In genomic region chrX:24145340-24146186, GRCh38 we compare ENCODE assay signal across 10 cellular contexts. TPM values are rescaled to one million over a fixed set of nuclear protein-coding genes. Genes with fewer than 3 reads are reported as not detected.
A peak's percentile ranks its signal among the peaks of the same experiment; 100 is the strongest.
DNase-seq lines count a peak whose midpoint lies in the region; ATAC-seq and TF ChIP-seq lines count a peak whose summit lies in the region.
"Had no signal": no experiment of that assay in that cellular context is flagged by ENCODE, and none has a peak within 500 bp of the region (broad histone marks: within the 10 kb centered on the region; RNA-seq: fewer than 3 reads in every experiment).

No MANE protein-coding gene starts in this region.

- H3K36me3 Mint-ChIP-seq in natural killer cell, result no peaks in the 10 kb centered on the region

- intact Hi-C loops in natural killer cell (cut with micrococcal nuclease), result no loop called here

- CTCF ChIA-PET in HEK293 (lab: Yijun Ruan, JAX), result interaction anchor here (0.6 to 1.1 kb wide), 7 partner anchors 9 to 98 kb away, joined by 3 to 7 read pairs (median 3); no protein-coding TSS in a partner anchor

- H3K4me3 ChIP-seq in HEK293 (ENCODE audit: low read depth, low read length), result no peak overlapping the region
- H3K4me3 ChIP-seq in astrocyte of the spinal cord (ENCODE audit: low read depth, low read length), result no peak overlapping the region
- H3K4me3 ChIP-seq: skin epidermis had no signal

- no peaks in the 10 kb centered on the region for H3K27me3 Mint-ChIP-seq in natural killer cell (ENCODE audit: low read depth in 2 of 2)

- POLR2A ChIA-PET in HEK293 (lab: Yijun Ruan, JAX), result interaction anchor here (0.5 to 2.1 kb wide), 12 partner anchors 9 to 439 kb away, joined by 3 to 15 read pairs (median 4); partner anchors contain the start of gene EIF2S3

- ATAC-seq in natural killer cell (no peak), HG02973 (IDR thresholded peaks at IDR 0.05; ENCODE audit: unreplicated experiment) (no peak), GM19328 (IDR thresholded peaks at IDR 0.05; ENCODE audit: unreplicated experiment) (no peak), GM18505 (IDR thresholded peaks at IDR 0.05; ENCODE audit: unreplicated experiment) (no peak), HG02938 (IDR thresholded peaks at IDR 0.05; ENCODE audit: unreplicated experiment) (no peak)

- H3K9me3 Mint-ChIP-seq in natural killer cell, result no peaks in the 10 kb centered on the region

- peak overlapping the region; percentile 100 for H3K27ac ChIP-seq in HEK293 (ENCODE audit: extremely low read depth, low read depth, low read length)

- TF ChIP-seq POLR2A in GM18505 (IDR thresholded peaks at IDR 0.05; ENCODE audit: borderline replicate concordance, extremely low read depth, insufficient read depth, insufficient read length), result no peak

- DNase-seq in AG08395 (ENCODE audit: low spot score) (peak; percentile 45), astrocyte of the spinal cord (ENCODE audit: low read depth, low spot score) (peak; percentile 50), natural killer cell (no peak)
- DNase-seq: anterior cingulate cortex had no signal

- peaks cover 34% of the 10 kb centered on the region for H3K4me1 ChIP-seq in HEK293 (ENCODE audit: control insufficient read depth, insufficient read depth, low read length)

- in situ Hi-C loops in astrocyte of the spinal cord (cut with HindIII; ENCODE audit: low sequenced_read_pairs), result no loop called here

- H3K36me3 ChIP-seq in HEK293 (ENCODE audit: control insufficient read depth in 2 of 2, insufficient read depth in 1 of 2, low read length in 2 of 2), result no peaks in the 10 kb centered on the region

- TF ChIP-seq CTCF in HEK293 (tag by site-specific recombination; IDR thresholded peaks at IDR 0.05) (no peak), astrocyte of the spinal cord (IDR thresholded peaks at IDR 0.05; ENCODE audit: low read depth, low read length) (peak; percentile 26), natural killer cell (IDR thresholded peaks at IDR 0.05) (no peak)

- no peaks in the 10 kb centered on the region for H3K9me3 ChIP-seq in HEK293 (ENCODE audit: control insufficient read depth, insufficient read depth, low read depth, low read length)

- peak overlapping the region in 1 of 2 donors; percentile 87 for H3K27ac Mint-ChIP-seq in natural killer cell

- H3K4me1 Mint-ChIP-seq in natural killer cell, result peaks cover under 1 to 16% of the 10 kb centered on the region in 2 donors

- peak overlapping the region; percentile 49 for H3K4me3 Mint-ChIP-seq in natural killer cell

TF ChIP-seq in HEK293, 187 proteins besides CTCF, POLR2A, EP300 and RAD21 (continues in another document):
- TF ChIP-seq ZBTB10 (tag by site-specific recombination; IDR thresholded peaks at IDR 0.05), result 0 out of 2 replicates have a peak, but pooled peaks have one; percentile 32
- TF ChIP-seq PRDM4 (tag by site-specific recombination; IDR thresholded peaks at IDR 0.05), result peak; percentile 89
- peak; percentile 87 for TF ChIP-seq GLI2 (tag by site-specific recombination; IDR thresholded peaks at IDR 0.05; ENCODE audit: borderline replicate concordance, low read depth)
- no peak for TF ChIP-seq ZNF544 (tag by site-specific recombination; IDR thresholded peaks at IDR 0.05)
- TF ChIP-seq ZNF558 (tag by site-specific recombination; IDR thresholded peaks at IDR 0.05), result 0 out of 2 replicates have a peak, but pooled peaks have one; percentile 47
- peak; percentile 85 for TF ChIP-seq ZXDB (tag by site-specific recombination; IDR thresholded peaks at IDR 0.05)
- no peak for TF ChIP-seq HOXA7 (CRISPR knock-in tag; IDR thresholded peaks at IDR 0.05; ENCODE audit: borderline replicate concordance)
- no peak for TF ChIP-seq ZNF223 (tag by site-specific recombination; IDR thresholded peaks at IDR 0.05)
- TF ChIP-seq ZSCAN23 (tag by site-specific recombination; IDR thresholded peaks at IDR 0.05), result peak; percentile 40; the same call in 1 of the 2 replicates
- peak; percentile 87 for TF ChIP-seq ZSCAN30 (tag by site-specific recombination; IDR thresholded peaks at IDR 0.05)
- peak; percentile 53; the same call in 1 of the 2 replicates for TF ChIP-seq ZNF580 (tag by site-specific recombination; IDR thresholded peaks at IDR 0.05)
- no peak for TF ChIP-seq AEBP2 (tag by site-specific recombination; IDR thresholded peaks at IDR 0.05; ENCODE audit: borderline replicate concordance)
- TF ChIP-seq ZBTB8A (tag by site-specific recombination; IDR thresholded peaks at IDR 0.05), result peak; percentile 66; the same call in 1 of the 2 replicates
- TF ChIP-seq ZNF280D (tag by site-specific recombination; IDR thresholded peaks at IDR 0.05), result 0 out of 2 replicates have a peak, but pooled peaks have one; percentile 12
- no peak for TF ChIP-seq ZNF530 (tag by site-specific recombination; IDR thresholded peaks at IDR 0.05; ENCODE audit: low read depth)
- no peak for TF ChIP-seq SP2 (tag by site-specific recombination; IDR thresholded peaks at IDR 0.05)

RNA-seq across cellular contexts. Expression of gene ZFX, which starts 4.0 kb away (rescaled TPM):
- 100 to 1,000 TPM in 1 of 3 donors, 10 to 100 TPM in 2; 60.9 to 123 (median 63.0) TPM for total RNA-seq in natural killer cell
